ENCODE assay signal across 15 cellular contexts in genomic region chr14:99716091-99716849, GRCh38. TPM values are rescaled to one million over a fixed set of nuclear protein-coding genes. Genes with fewer than 3 reads are reported as not detected.
"Had no signal": no experiment of that assay in that cellular context is flagged by ENCODE, and none has a peak within 500 bp of the region (broad histone marks: within the 10 kb centered on the region; RNA-seq: fewer than 3 reads in every experiment).

No MANE protein-coding gene starts in this region.

- H3K4me1 ChIP-seq: lower lobe of right lung, prostate gland, right lobe of liver, spleen had no signal

- H3K9me3 ChIP-seq: lower lobe of right lung, prostate gland, right lobe of liver had no signal

- ATAC-seq: activated CD8-positive, alpha-beta T cell treated with anti-CD3 and anti-CD28 coated beads for 36 hours; lower lobe of right lung; naive thymus-derived CD4-positive, alpha-beta T cell; right lobe of liver had no signal

- DNase-seq: activated CD8-positive, alpha-beta T cell treated with anti-CD3 and anti-CD28 coated beads for 36 hours; activated naive CD8-positive, alpha-beta T cell treated with anti-CD3 and anti-CD28 coated beads for 36 hours; activated T-cell treated with anti-CD3 and anti-CD28 coated beads for 4 hours; dermis blood vessel endothelial cell; lower lobe of right lung; naive thymus-derived CD4-positive, alpha-beta T cell; nucleus accumbens; stimulated activated naive CD4-positive, alpha-beta T cell; substantia nigra; trophoblast cell had no signal

- H3K4me3 ChIP-seq: lower lobe of right lung, prostate gland, right lobe of liver, spleen had no signal

- H3K27me3 ChIP-seq: right lobe of liver had no signal

- H3K36me3 ChIP-seq: lower lobe of right lung, prostate gland, right lobe of liver, spleen had no signal

- H3K27ac ChIP-seq: lower lobe of right lung, prostate gland, right lobe of liver, spleen, VCaP had no signal

RNA-seq across cellular contexts. Expression of gene CYP46A1, which starts 32.2 kb away (rescaled TPM):
- total RNA-seq: kidney epithelial cell had no signal
